Comparison of ENCODE assay signal across 8 cellular contexts in the genomic region with DNA sequence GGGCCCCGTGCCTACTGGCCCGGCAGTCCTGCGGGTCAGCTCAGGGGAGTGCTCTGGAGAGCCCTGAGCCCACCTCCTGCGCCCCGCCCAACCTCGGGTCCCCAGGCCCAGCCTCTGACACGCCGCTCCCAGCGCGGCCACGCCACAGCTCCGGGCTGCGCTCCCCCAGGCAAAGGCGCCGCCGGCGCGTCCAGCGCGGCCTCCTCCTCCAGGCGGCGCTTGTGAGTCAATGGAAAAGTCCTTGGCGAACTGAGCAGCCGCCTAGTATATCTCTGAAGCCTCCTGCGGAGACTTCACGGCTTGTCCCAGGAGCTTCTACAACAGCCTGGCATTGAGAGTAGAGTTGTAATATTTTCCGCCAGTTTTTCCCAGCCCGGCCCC. TPM values are rescaled to one million over a fixed set of nuclear protein-coding genes. Genes with fewer than 3 reads are reported as not detected.
DNase-seq lines count a peak whose midpoint lies in the region; ATAC-seq and TF ChIP-seq lines count a peak whose summit lies in the region.

No MANE protein-coding gene starts in this region.

- peak overlapping the region; percentile 56 for H3K9ac ChIP-seq in NT2/D1 (ENCODE audit: insufficient read length, low read depth)

- intact Hi-C loops in CD8-positive, alpha-beta T cell (cut with DNase I, micrococcal nuclease) = loop anchor here (1.0 to 10.0 kb wide), 3 partner anchors 29 to 709 kb away; a partner anchor contains a TSS

- no peak overlapping the region for H3K27ac Mint-ChIP-seq in CD8-positive, alpha-beta T cell
- H3K27ac Mint-ChIP-seq in neural crest cell (ENCODE audit: unreplicated experiment) = no peak overlapping the region

- POLR2A ChIA-PET in CD8-positive, alpha-beta T cell (lab: Charles Lee) = no interaction called here

- in situ Hi-C loops in HAP-1 (cut with MboI; ENCODE audit: low sequenced_read_pairs) = no loop called here

- H3K9me3 ChIP-seq in CD8-positive, alpha-beta T cell (ENCODE audit: low read length) = no peaks in the 10 kb centered on the region
- no peaks in the 10 kb centered on the region for H3K9me3 ChIP-seq in HAP-1
- no peaks in the 10 kb centered on the region for H3K9me3 ChIP-seq in NT2/D1 (ENCODE audit: insufficient read depth, low read length)

- peak; percentile 63 for ATAC-seq in CD8-positive, alpha-beta T cell
- peak; percentile 86 for ATAC-seq in foreskin keratinocyte
- no peak for ATAC-seq in GM21515 (IDR thresholded peaks at IDR 0.05; ENCODE audit: unreplicated experiment)

- peak; percentile 62 for TF ChIP-seq CTCF in CD8-positive, alpha-beta T cell (IDR thresholded peaks at IDR 0.05)
- peak; percentile 82 for TF ChIP-seq CTCF in foreskin keratinocyte (conservative IDR thresholded peaks at IDR 0.05)
- TF ChIP-seq CTCF in neural crest cell (conservative IDR thresholded peaks at IDR 0.05) = peak; percentile 75

- peak overlapping the region; percentile 82 for H3K4me3 Mint-ChIP-seq in CD8-positive, alpha-beta T cell
- H3K4me3 Mint-ChIP-seq in neural crest cell = peak overlapping the region; percentile 89

- H3K4me1 ChIP-seq in CD8-positive, alpha-beta T cell (ENCODE audit: insufficient read depth, low read length) = peaks cover 14% of the 10 kb centered on the region
- peaks cover 4% of the 10 kb centered on the region for H3K4me1 ChIP-seq in HAP-1
- no peaks in the 10 kb centered on the region for H3K4me1 ChIP-seq in NT2/D1 (ENCODE audit: insufficient read depth, insufficient read length)
- H3K4me1 ChIP-seq in foreskin keratinocyte = no peaks in the 10 kb centered on the region

- no peaks in the 10 kb centered on the region for H3K9me3 Mint-ChIP-seq in CD8-positive, alpha-beta T cell
- no peaks in the 10 kb centered on the region for H3K9me3 Mint-ChIP-seq in neural crest cell

- peaks cover 6% of the 10 kb centered on the region for H3K4me1 Mint-ChIP-seq in CD8-positive, alpha-beta T cell (ENCODE audit: low read depth)
- peaks cover 3% of the 10 kb centered on the region for H3K4me1 Mint-ChIP-seq in neural crest cell

- H3K27me3 Mint-ChIP-seq in CD8-positive, alpha-beta T cell (ENCODE audit: low read depth) = peaks cover 55% of the 10 kb centered on the region
- peaks cover 92% of the 10 kb centered on the region for H3K27me3 Mint-ChIP-seq in neural crest cell (ENCODE audit: low read depth)

- peak overlapping the region; percentile 71 for H3K4me3 ChIP-seq in CD8-positive, alpha-beta T cell (ENCODE audit: low read depth, low read length)
- H3K4me3 ChIP-seq in HAP-1 (peak overlapping the region; percentile 35), NT2/D1 (ENCODE audit: insufficient read length, low read depth) (peak overlapping the region; percentile 53)

- H3K36me3 Mint-ChIP-seq in CD8-positive, alpha-beta T cell = no peaks in the 10 kb centered on the region
- H3K36me3 Mint-ChIP-seq in neural crest cell (ENCODE audit: low read depth) = no peaks in the 10 kb centered on the region

- H3K27ac ChIP-seq in CD8-positive, alpha-beta T cell (ENCODE audit: low read depth, low read length) = no peak overlapping the region
- no peak overlapping the region for H3K27ac ChIP-seq in foreskin keratinocyte

- peaks cover 32% of the 10 kb centered on the region for H3K27me3 ChIP-seq in CD8-positive, alpha-beta T cell (ENCODE audit: insufficient read depth, low read length)
- no peaks in the 10 kb centered on the region for H3K27me3 ChIP-seq in HAP-1 (ENCODE audit: low read depth)
- H3K27me3 ChIP-seq in NT2/D1 (ENCODE audit: insufficient read depth, insufficient read length) = peaks cover 48% of the 10 kb centered on the region
- H3K27me3 ChIP-seq in foreskin keratinocyte = peaks cover 45% of the 10 kb centered on the region

- CTCF ChIA-PET in CD8-positive, alpha-beta T cell (lab: Charles Lee) = interaction anchor here (0.9 to 2.5 kb wide), 12 partner anchors 9 to 708 kb away, joined by 3 to 11 read pairs (median 4); no protein-coding TSS in a partner anchor

- DNase-seq in CD8-positive, alpha-beta T cell = peak; percentile 28 to 79 (median 57)
- DNase-seq in HAP-1 (ENCODE audit: low spot score in 2 of 2) (peak; percentile 76 to 89), NT2/D1 (ENCODE audit: low read depth, low spot score) (peak; percentile 50), foreskin keratinocyte (peak in 1 of 2 donors; percentile 61), neural crest cell (ENCODE audit: low read depth, low spot score) (peak; percentile 79)
- DNase-seq in activated effector memory CD4-positive, alpha-beta T cell treated with Interleukin-2 at 50 U/mL for 16 hours = peak; percentile 54
- DNase-seq in stimulated activated naive CD4-positive, alpha-beta T cell treated with Interleukin-2 at 50 U/mL for 16 hours (lab: John Stamatoyannopoulos, UW) = peak; percentile 69

- H3K36me3 ChIP-seq in CD8-positive, alpha-beta T cell (ENCODE audit: insufficient read depth, low read length) = no peaks in the 10 kb centered on the region
- H3K36me3 ChIP-seq in HAP-1 (replicated peaks) (no peaks in the 10 kb centered on the region), NT2/D1 (ENCODE audit: insufficient read depth, insufficient read length, low read length) (no peaks in the 10 kb centered on the region)

RNA-seq across cellular contexts. Expression of a gene that starts 29.5 kb away (rescaled TPM):
- total RNA-seq in CD8-positive, alpha-beta T cell = 10 to 100 TPM; 18.1 to 19.9 TPM
- total RNA-seq in foreskin keratinocyte (25.8 and 29.3 TPM in 2 replicates), neural crest cell (27.7 TPM in 2 replicates)
- polyA plus RNA-seq in foreskin keratinocyte = 10.4 and 13.0 TPM in 2 replicates
